Comparison of ENCODE assay signal across 29 cellular contexts in genomic region chr5:103402861-103403260, GRCh38.
A peak's percentile ranks its signal among the peaks of the same experiment; 100 is the strongest.
DNase-seq lines count a peak whose midpoint lies in the region; ATAC-seq and TF ChIP-seq lines count a peak whose summit lies in the region.
"Had no signal": no experiment of that assay in that cellular context is flagged by ENCODE, and none has a peak within 500 bp of the region (broad histone marks: within the 10 kb centered on the region; RNA-seq: fewer than 3 reads in every experiment).

No MANE protein-coding gene starts in this region.

- ATAC-seq in natural killer cell, result no peak
- ATAC-seq: CD8-positive, alpha-beta T cell; gastroesophageal sphincter; HCT116; HepG2; left colon; mucosa of descending colon; T-cell had no signal

- H3K9me3 Mint-ChIP-seq in immature natural killer cell, result no peaks in the 10 kb centered on the region
- H3K9me3 Mint-ChIP-seq in natural killer cell, result no peaks in the 10 kb centered on the region
- H3K9me3 Mint-ChIP-seq: activated B cell treated with CpG ODN at 0.5 μM for 24 hours; activated T-cell treated with anti-CD3 and anti-CD28 coated beads, Interleukin-2, amount 50 U/mL, for 24 hours; CD8-positive, alpha-beta T cell; natural killer cell treated with Interleukin-12 subunit alpha and Interleukin-12 subunit beta and Interleukin-15 and Interleukin-18, amount 100 ng/mL, for 72 hours; stimulated activated memory B cell treated with anti-CD40 and anti-IgM and Interleukin-4, amounts not matched to agents 10 μg/mL and 1 μg/mL and 100 μg/mL, for 72 hours; T-cell had no signal

- H3K4me3 Mint-ChIP-seq in immature natural killer cell, result no peak overlapping the region
- H3K4me3 Mint-ChIP-seq in natural killer cell, result no peak overlapping the region
- H3K4me3 Mint-ChIP-seq: activated B cell treated with CpG ODN at 0.5 μM for 24 hours; activated T-cell treated with anti-CD3 and anti-CD28 coated beads, Interleukin-2, amount 50 U/mL, for 24 hours; B cell; CD8-positive, alpha-beta T cell; natural killer cell treated with Interleukin-12 subunit alpha and Interleukin-12 subunit beta and Interleukin-15 and Interleukin-18, amount 100 ng/mL, for 72 hours; stimulated activated memory B cell treated with anti-CD40 and anti-IgM and Interleukin-4, amounts not matched to agents 10 μg/mL and 1 μg/mL and 100 μg/mL, for 72 hours; T-cell; type B pancreatic cell had no signal

- H3K27ac Mint-ChIP-seq in immature natural killer cell (no peak overlapping the region), natural killer cell (no peak overlapping the region)
- H3K27ac Mint-ChIP-seq: activated B cell treated with CpG ODN at 0.5 μM for 24 hours; activated T-cell treated with anti-CD3 and anti-CD28 coated beads, Interleukin-2, amount 50 U/mL, for 24 hours; B cell; CD8-positive, alpha-beta T cell; natural killer cell treated with Interleukin-12 subunit alpha and Interleukin-12 subunit beta and Interleukin-15 and Interleukin-18, amount 100 ng/mL, for 72 hours; stimulated activated memory B cell treated with anti-CD40 and anti-IgM and Interleukin-4, amounts not matched to agents 10 μg/mL and 1 μg/mL and 100 μg/mL, for 72 hours; T-cell; type B pancreatic cell had no signal

- intact Hi-C loops in natural killer cell (cut with micrococcal nuclease), result no loop called here

- H3K36me3 Mint-ChIP-seq in immature natural killer cell, result no peaks in the 10 kb centered on the region
- no peaks in the 10 kb centered on the region for H3K36me3 Mint-ChIP-seq in natural killer cell
- H3K36me3 Mint-ChIP-seq: CD8-positive, alpha-beta T cell; natural killer cell treated with Interleukin-12 subunit alpha and Interleukin-12 subunit beta and Interleukin-15 and Interleukin-18, amount 100 ng/mL, for 72 hours; stimulated activated memory B cell treated with anti-CD40 and anti-IgM and Interleukin-4, amounts not matched to agents 10 μg/mL and 1 μg/mL and 100 μg/mL, for 72 hours; T-cell; type B pancreatic cell had no signal

- H3K27me3 Mint-ChIP-seq in immature natural killer cell (ENCODE audit: low read depth in 3 of 3) (peaks cover 0 to 6% (median 2%) of the 10 kb centered on the region in 3 donors), natural killer cell (ENCODE audit: low read depth in 2 of 2) (peaks cover 4 to 22% of the 10 kb centered on the region in 2 donors)
- H3K27me3 Mint-ChIP-seq: type B pancreatic cell had no signal

- peak; percentile 67 for DNase-seq in NCI-H748 (lab: John Stamatoyannopoulos, UW; ENCODE audit: unreplicated experiment)
- DNase-seq in NCI-H748 treated with DMSO at 0.1 percent for 48 hours (lab: John Stamatoyannopoulos, UW), result no peak
- DNase-seq in HT-29 (ENCODE audit: low spot score), result peak; percentile 6
- DNase-seq in NCI-H345 treated with DMSO at 0.1 percent for 48 hours (lab: John Stamatoyannopoulos, UW; ENCODE audit: unreplicated experiment), result peak; percentile 4
- DNase-seq in glomerular visceral epithelial cell (ENCODE audit: extremely low spot score), result peak; percentile 29
- no peak for DNase-seq in immature natural killer cell
- no peak for DNase-seq in activated naive CD4-positive, alpha-beta T cell treated with anti-CD3 and anti-CD28 coated beads, Interleukin-2, amount 50 U/mL, for 16 hours
- DNase-seq in natural killer cell, result no peak
- DNase-seq: ACHN; activated B cell treated with CpG ODN at 0.5 μM for 24 hours; activated CD4-positive, alpha-beta T cell treated with anti-CD3 and anti-CD28 coated beads, Interleukin-2, amount 50 U/mL, for 1 hour; activated gamma-delta T cell; activated T-cell treated with anti-CD3 and anti-CD28 coated beads, Interleukin-2, amount 50 U/mL, for 24 hours; CD8-positive, alpha-beta T cell; colonic mucosa; effector CD4-positive, alpha-beta T cell; Karpas-422; left colon; mucosa of descending colon; NCI-H1694 treated with DMSO at 0.1 percent for 48 hours; NCI-H526; T-cell had no signal

- H3K4me1 Mint-ChIP-seq in immature natural killer cell (no peaks in the 10 kb centered on the region), natural killer cell (no peaks in the 10 kb centered on the region)
- H3K4me1 Mint-ChIP-seq: activated B cell treated with CpG ODN at 0.5 μM for 24 hours; B cell; stimulated activated memory B cell treated with anti-CD40 and anti-IgM and Interleukin-4, amounts not matched to agents 10 μg/mL and 1 μg/mL and 100 μg/mL, for 72 hours; T-cell had no signal

- TF ChIP-seq CTCF in natural killer cell (IDR thresholded peaks at IDR 0.05), result no peak

Comparison
In these comparisons a context has a peak if more than half of its experiments do, and no peak if none do; other contexts are left out.
1. DNase-seq: peak in NCI-H748 (single experiment), HT-29 (single experiment), NCI-H345 treated with DMSO at 0.1 percent for 48 hours (single experiment) and glomerular visceral epithelial cell (single experiment); none in NCI-H748 treated with DMSO at 0.1 percent for 48 hours (single experiment), immature natural killer cell (0 of 3), activated naive CD4-positive, alpha-beta T cell treated with anti-CD3 and anti-CD28 coated beads, Interleukin-2, amount 50 U/mL, for 16 hours (single experiment) and natural killer cell (single experiment).